10 cellular contexts compared by ENCODE assay signal in the genomic region with DNA sequence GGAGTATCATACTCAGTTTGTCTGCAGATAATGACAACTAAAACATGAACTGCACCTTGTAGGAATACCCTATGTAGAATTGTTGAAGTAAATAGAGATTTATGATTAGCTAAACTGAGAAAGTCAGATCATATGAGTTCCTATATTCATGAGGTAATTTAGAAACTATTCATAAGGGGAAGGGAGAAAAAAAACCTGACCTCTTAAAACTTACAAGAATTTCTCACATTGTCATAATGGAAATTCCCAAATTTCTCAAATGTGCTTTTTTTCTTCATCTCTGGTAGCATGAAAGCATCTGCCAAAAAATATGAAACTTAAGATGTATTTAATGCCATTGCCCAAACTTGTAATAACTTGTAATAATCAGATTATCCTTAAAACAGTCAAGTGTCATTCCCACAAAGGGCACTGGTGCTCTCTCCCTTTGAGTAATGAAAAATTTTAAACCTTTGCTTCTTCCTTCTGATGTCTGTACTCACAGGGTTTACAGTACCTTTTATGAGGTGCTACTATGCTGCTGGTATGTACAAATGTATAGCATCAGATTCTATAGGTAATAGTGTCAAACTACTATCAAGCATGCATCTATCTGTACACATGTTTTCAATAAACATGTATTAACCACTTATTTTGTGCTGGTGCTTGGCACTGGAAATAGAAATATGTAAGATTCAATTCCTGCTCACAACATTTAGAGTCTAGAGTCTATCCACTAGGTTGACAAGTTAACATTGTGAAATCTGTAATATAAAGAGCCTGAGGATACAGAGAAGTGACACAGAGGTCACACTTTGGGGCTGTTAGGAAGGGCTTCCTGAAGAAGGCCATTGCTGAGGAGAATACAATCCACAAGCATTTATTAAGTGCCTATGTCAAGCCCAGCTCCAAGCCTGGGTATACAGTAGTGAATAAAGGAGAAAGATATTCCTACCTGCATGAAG. TPM values are rescaled to one million over a fixed set of nuclear protein-coding genes. Genes with fewer than 3 reads are reported as not detected.
DNase-seq lines count a peak whose midpoint lies in the region; ATAC-seq and TF ChIP-seq lines count a peak whose summit lies in the region.
"Had no signal": no experiment of that assay in that cellular context is flagged by ENCODE, and none has a peak within 500 bp of the region (broad histone marks: within the 10 kb centered on the region; RNA-seq: fewer than 3 reads in every experiment).

No MANE protein-coding gene starts in this region.

- H3K9me3 Mint-ChIP-seq in activated CD8-positive, alpha-beta T cell treated with anti-CD3 and anti-CD28 coated beads for 36 hours: peaks cover under 1% of the 10 kb centered on the region
- H3K9me3 Mint-ChIP-seq in activated CD8-positive, alpha-beta T cell treated with anti-CD3 and anti-CD28 coated beads, Interleukin-2, amount 10 ng/mL, durations not matched to agents 7 days and 5 days (ENCODE audit: insufficient read depth): no peaks in the 10 kb centered on the region

- H3K9me3 ChIP-seq in HEK293 (ENCODE audit: control insufficient read depth, insufficient read depth, low read depth, low read length): no peaks in the 10 kb centered on the region
- H3K9me3 ChIP-seq in OCI-LY3 (ENCODE audit: insufficient read depth, low read length): 0 out of 2 replicates have a peak, but pooled peaks cover 1% of the 10 kb centered on the region

- peak overlapping the region; percentile 66 for H3K4me2 ChIP-seq in OCI-LY3 (ENCODE audit: low read length)
- H3K4me2 ChIP-seq: KMS-11 had no signal

- no peak for DNase-seq in activated CD8-positive, alpha-beta T cell treated with anti-CD3 and anti-CD28 coated beads for 36 hours
- DNase-seq in activated CD8-positive, alpha-beta T cell treated with anti-CD3 and anti-CD28 coated beads, Interleukin-2, amount 10 ng/mL, durations not matched to agents 7 days and 5 days: no peak
- DNase-seq in stimulated activated naive CD8-positive, alpha-beta T cell treated with anti-CD3 and anti-CD28 coated beads, Interleukin-15, Interleukin-2, amounts not matched to agents 100 U/mL and 50 U/mL, for 24 hours: no peak
- DNase-seq in NCI-H187 treated with DMSO at 0.1 percent for 48 hours (lab: John Stamatoyannopoulos, UW): no peak
- DNase-seq in SKM-1 (lab: John Stamatoyannopoulos, UW; ENCODE audit: unreplicated experiment): no peak
- DNase-seq in cerebellar cortex (ENCODE audit: low spot score): no peak
- DNase-seq: PC-3 had no signal

- H3K4me3 ChIP-seq in HEK293 (ENCODE audit: low read depth, low read length) (no peak overlapping the region), OCI-LY3 (ENCODE audit: low read length) (peak overlapping the region; percentile 38)

- H3K4me1 ChIP-seq in HEK293 (ENCODE audit: control insufficient read depth, insufficient read depth, low read length) (no peaks in the 10 kb centered on the region; the same call in 1 of the 2 replicates), OCI-LY3 (ENCODE audit: low read length) (peaks cover 70% of the 10 kb centered on the region)

- H3K79me2 ChIP-seq in OCI-LY3 (ENCODE audit: low read length): no peaks in the 10 kb centered on the region

- CTCF ChIA-PET in activated CD8-positive, alpha-beta T cell treated with anti-CD3 and anti-CD28 coated beads for 36 hours (lab: Charles Lee): interaction anchor here (1.0 to 1.4 kb wide), 2 partner anchors 86 to 99 kb away, joined by 3 to 4 read pairs; no protein-coding TSS in a partner anchor
- CTCF ChIA-PET in activated CD8-positive, alpha-beta T cell treated with anti-CD3 and anti-CD28 coated beads, Interleukin-2, amount 10 ng/mL, durations not matched to agents 7 days and 5 days (lab: Charles Lee): interaction anchor here (2.2 kb wide), 1 partner anchor 20 kb away, joined by 6 read pairs; no protein-coding TSS in a partner anchor
- CTCF ChIA-PET in HEK293 (lab: Yijun Ruan, JAX): interaction anchor here (0.7 to 0.8 kb wide), 2 partner anchors 20 to 86 kb away, joined by 3 read pairs; no protein-coding TSS in a partner anchor

- H3K27me3 ChIP-seq in OCI-LY3 (ENCODE audit: low read depth, low read length): no peaks in the 10 kb centered on the region

- no peak overlapping the region for H3K27ac ChIP-seq in HEK293 (ENCODE audit: extremely low read depth, low read depth, low read length)
- H3K27ac ChIP-seq in OCI-LY3 (ENCODE audit: low read length): peak overlapping the region; percentile 96
- H3K27ac ChIP-seq: KMS-11 had no signal

- H3K27me3 Mint-ChIP-seq in activated CD8-positive, alpha-beta T cell treated with anti-CD3 and anti-CD28 coated beads for 36 hours: no peaks in the 10 kb centered on the region
- H3K27me3 Mint-ChIP-seq in activated CD8-positive, alpha-beta T cell treated with anti-CD3 and anti-CD28 coated beads, Interleukin-2, amount 10 ng/mL, durations not matched to agents 7 days and 5 days (ENCODE audit: low read depth): no peaks in the 10 kb centered on the region

- no peak overlapping the region for H2AFZ ChIP-seq in OCI-LY3 (ENCODE audit: low read depth, low read length)

- intact Hi-C loops in activated CD8-positive, alpha-beta T cell treated with anti-CD3 and anti-CD28 coated beads for 36 hours (cut with micrococcal nuclease): no loop called here

- peak; percentile 65 for ATAC-seq in activated CD8-positive, alpha-beta T cell treated with anti-CD3 and anti-CD28 coated beads for 36 hours
- no peak for ATAC-seq in activated CD8-positive, alpha-beta T cell treated with anti-CD3 and anti-CD28 coated beads, Interleukin-2, amount 10 ng/mL, durations not matched to agents 7 days and 5 days
- ATAC-seq in stimulated activated naive CD8-positive, alpha-beta T cell treated with anti-CD3 and anti-CD28 coated beads, Interleukin-15, Interleukin-2, amounts not matched to agents 100 U/mL and 50 U/mL, for 24 hours: peak; percentile 55
- ATAC-seq: PC-3 had no signal

- no peaks in the 10 kb centered on the region for H3K36me3 ChIP-seq in HEK293 (ENCODE audit: control insufficient read depth in 2 of 2, insufficient read depth in 1 of 2, low read length in 2 of 2)
- no peaks in the 10 kb centered on the region for H3K36me3 ChIP-seq in OCI-LY3 (replicated peaks; ENCODE audit: low read depth, low read length)

- H3K4me1 Mint-ChIP-seq in activated CD8-positive, alpha-beta T cell treated with anti-CD3 and anti-CD28 coated beads for 36 hours (ENCODE audit: low read depth): peaks cover 19% of the 10 kb centered on the region
- H3K4me1 Mint-ChIP-seq in activated CD8-positive, alpha-beta T cell treated with anti-CD3 and anti-CD28 coated beads, Interleukin-2, amount 10 ng/mL, durations not matched to agents 7 days and 5 days (ENCODE audit: low read depth): peaks cover 11% of the 10 kb centered on the region

- H3K4me3 Mint-ChIP-seq in activated CD8-positive, alpha-beta T cell treated with anti-CD3 and anti-CD28 coated beads for 36 hours: no peak overlapping the region
- no peak overlapping the region for H3K4me3 Mint-ChIP-seq in activated CD8-positive, alpha-beta T cell treated with anti-CD3 and anti-CD28 coated beads, Interleukin-2, amount 10 ng/mL, durations not matched to agents 7 days and 5 days

- no peak for TF ChIP-seq CTCF in activated CD8-positive, alpha-beta T cell treated with anti-CD3 and anti-CD28 coated beads for 36 hours (IDR thresholded peaks at IDR 0.05)
- no peak for TF ChIP-seq CTCF in HEK293 (tag by site-specific recombination; IDR thresholded peaks at IDR 0.05)
- TF ChIP-seq CTCF in OCI-LY3 (IDR thresholded peaks at IDR 0.05; ENCODE audit: low read depth, low read length): no peak

- peak overlapping the region; percentile 68 for H3K9ac ChIP-seq in OCI-LY3 (ENCODE audit: low read length)
- H3K9ac ChIP-seq: KMS-11 had no signal

- H4K20me1 ChIP-seq in OCI-LY3 (ENCODE audit: insufficient read depth, low read length): no peaks in the 10 kb centered on the region

- POLR2A ChIA-PET in activated CD8-positive, alpha-beta T cell treated with anti-CD3 and anti-CD28 coated beads for 36 hours (lab: Charles Lee): no interaction called here
- POLR2A ChIA-PET in activated CD8-positive, alpha-beta T cell treated with anti-CD3 and anti-CD28 coated beads, Interleukin-2, amount 10 ng/mL, durations not matched to agents 7 days and 5 days (lab: Charles Lee): no interaction called here
- POLR2A ChIA-PET in HEK293 (lab: Yijun Ruan, JAX): no interaction called here

- no peaks in the 10 kb centered on the region for H3K36me3 Mint-ChIP-seq in activated CD8-positive, alpha-beta T cell treated with anti-CD3 and anti-CD28 coated beads for 36 hours (ENCODE audit: low read depth)
- H3K36me3 Mint-ChIP-seq in activated CD8-positive, alpha-beta T cell treated with anti-CD3 and anti-CD28 coated beads, Interleukin-2, amount 10 ng/mL, durations not matched to agents 7 days and 5 days (ENCODE audit: low read depth): peaks cover 1% of the 10 kb centered on the region

- no peak overlapping the region for H3K27ac Mint-ChIP-seq in activated CD8-positive, alpha-beta T cell treated with anti-CD3 and anti-CD28 coated beads for 36 hours
- H3K27ac Mint-ChIP-seq in activated CD8-positive, alpha-beta T cell treated with anti-CD3 and anti-CD28 coated beads, Interleukin-2, amount 10 ng/mL, durations not matched to agents 7 days and 5 days: no peak overlapping the region

TF ChIP-seq in HEK293, 187 proteins besides CTCF, POLR2A, EP300 and RAD21:
- TF ChIP-seq ZNF501 (tag by site-specific recombination; IDR thresholded peaks at IDR 0.05) (no peak), ZNF514 (tag by site-specific recombination; IDR thresholded peaks at IDR 0.05) (no peak), ZNF664 (tag by site-specific recombination; IDR thresholded peaks at IDR 0.05) (0 out of 2 replicates have a peak, but pooled peaks have one; percentile 9), ZNF549 (tag by site-specific recombination; IDR thresholded peaks at IDR 0.05) (no peak), SCRT2 (tag by site-specific recombination; IDR thresholded peaks at IDR 0.05) (no peak), ZNF175 (tag by site-specific recombination; IDR thresholded peaks at IDR 0.05) (no peak), ZNF791 (tag by site-specific recombination; IDR thresholded peaks at IDR 0.05) (no peak)
TF ChIP-seq in HEK293: peak in this region for 1.

RNA-seq across cellular contexts. Expression of gene DRAM1, which starts 17.4 kb away (rescaled TPM):
- 1 to 10 TPM; 3.8 to 4.3 TPM for total RNA-seq in activated CD8-positive, alpha-beta T cell treated with anti-CD3 and anti-CD28 coated beads for 36 hours
- total RNA-seq in activated CD8-positive, alpha-beta T cell treated with anti-CD3 and anti-CD28 coated beads, Interleukin-2, amount 10 ng/mL, durations not matched to agents 7 days and 5 days: 1 to 10 TPM; 2.6 to 2.7 TPM

RNA-seq across cellular contexts. Expression of gene GNPTAB, which starts 29.2 kb away (rescaled TPM):
- total RNA-seq in activated CD8-positive, alpha-beta T cell treated with anti-CD3 and anti-CD28 coated beads for 36 hours: 10 to 100 TPM; 52.4 to 56.9 TPM
- total RNA-seq in activated CD8-positive, alpha-beta T cell treated with anti-CD3 and anti-CD28 coated beads, Interleukin-2, amount 10 ng/mL, durations not matched to agents 7 days and 5 days: 100 to 1,000 TPM; 104 to 109 TPM
